Comparison of ENCODE assay signal across 15 cellular contexts in genomic region chrX:119223784-119224183, GRCh38. TPM values are rescaled to one million over a fixed set of nuclear protein-coding genes. Genes with fewer than 3 reads are reported as not detected.
DNase-seq lines count a peak whose midpoint lies in the region; ATAC-seq, FAIRE-seq and TF ChIP-seq lines count a peak whose summit lies in the region.
"Had no signal": no experiment of that assay in that cellular context is flagged by ENCODE, and none has a peak within 500 bp of the region (broad histone marks: within the 10 kb centered on the region; RNA-seq: fewer than 3 reads in every experiment).

No MANE protein-coding gene starts in this region.

- no peak overlapping the region for H3K27ac Mint-ChIP-seq in astrocyte (ENCODE audit: unreplicated experiment)
- H3K27ac Mint-ChIP-seq in activated CD8-positive, alpha-beta T cell treated with anti-CD3 and anti-CD28 coated beads, Interleukin-2, amount 10 ng/mL, durations not matched to agents 7 days and 5 days, result no peak overlapping the region
- H3K27ac Mint-ChIP-seq: B cell; CD8-positive, alpha-beta T cell; HFFc6 had no signal

- no peaks in the 10 kb centered on the region for H3K9me3 ChIP-seq in astrocyte (ENCODE audit: insufficient read depth, low read depth, low read length)
- H3K9me3 ChIP-seq in right lobe of liver, result no peaks in the 10 kb centered on the region

- peaks cover 5% of the 10 kb centered on the region for H3K27me3 Mint-ChIP-seq in astrocyte (ENCODE audit: low read depth, unreplicated experiment)
- peaks cover 20% of the 10 kb centered on the region for H3K27me3 Mint-ChIP-seq in activated CD8-positive, alpha-beta T cell treated with anti-CD3 and anti-CD28 coated beads, Interleukin-2, amount 10 ng/mL, durations not matched to agents 7 days and 5 days (ENCODE audit: low read depth)

- ATAC-seq in left colon (peak; percentile 33), right lobe of liver (peak; percentile 62 to 71 (median 66))
- no peak for ATAC-seq in activated CD8-positive, alpha-beta T cell treated with anti-CD3 and anti-CD28 coated beads, Interleukin-2, amount 10 ng/mL, durations not matched to agents 7 days and 5 days
- ATAC-seq: CD8-positive, alpha-beta T cell; HCT116 had no signal

- H3K4me2 ChIP-seq in astrocyte (ENCODE audit: low read length), result no peak overlapping the region
- H3K4me2 ChIP-seq: BLaER1 treated with 17β-estradiol and CSF1 and Interleukin-3, amounts not matched to agents 10 nM and 100 nM had no signal

- CTCF ChIA-PET in activated CD8-positive, alpha-beta T cell treated with anti-CD3 and anti-CD28 coated beads, Interleukin-2, amount 10 ng/mL, durations not matched to agents 7 days and 5 days (lab: Charles Lee), result no interaction called here

- H3K9me3 Mint-ChIP-seq in astrocyte (ENCODE audit: unreplicated experiment), result no peaks in the 10 kb centered on the region
- H3K9me3 Mint-ChIP-seq in activated CD8-positive, alpha-beta T cell treated with anti-CD3 and anti-CD28 coated beads, Interleukin-2, amount 10 ng/mL, durations not matched to agents 7 days and 5 days (ENCODE audit: insufficient read depth), result no peaks in the 10 kb centered on the region
- H3K9me3 Mint-ChIP-seq: CD8-positive, alpha-beta T cell; HFFc6 had no signal

- no peaks in the 10 kb centered on the region for H3K36me3 ChIP-seq in astrocyte (ENCODE audit: insufficient read depth, low read length)
- no peaks in the 10 kb centered on the region for H3K36me3 ChIP-seq in right lobe of liver
- H3K36me3 ChIP-seq: BLaER1 treated with 17β-estradiol and CSF1 and Interleukin-3, amounts not matched to agents 10 nM and 100 nM had no signal

- peaks cover 6% of the 10 kb centered on the region for H3K4me1 ChIP-seq in astrocyte (ENCODE audit: insufficient read depth, low read length)
- no peaks in the 10 kb centered on the region for H3K4me1 ChIP-seq in right lobe of liver
- H3K4me1 ChIP-seq: BLaER1 treated with 17β-estradiol and CSF1 and Interleukin-3, amounts not matched to agents 10 nM and 100 nM had no signal

- peak; percentile 97 for FAIRE-seq in astrocyte (lab: Jason Lieb, UNC)

- no peak overlapping the region for H3K4me3 Mint-ChIP-seq in astrocyte (ENCODE audit: unreplicated experiment)
- H3K4me3 Mint-ChIP-seq in activated CD8-positive, alpha-beta T cell treated with anti-CD3 and anti-CD28 coated beads, Interleukin-2, amount 10 ng/mL, durations not matched to agents 7 days and 5 days, result no peak overlapping the region
- H3K4me3 Mint-ChIP-seq: B cell; CD8-positive, alpha-beta T cell; HFFc6 had no signal

- intact Hi-C loops in left colon (cut with DNase I, micrococcal nuclease), result no loop called here
- intact Hi-C loops in right lobe of liver (cut with DNase I), result no loop called here

- peaks cover 2% of the 10 kb centered on the region for H3K4me1 Mint-ChIP-seq in astrocyte (ENCODE audit: low read depth, unreplicated experiment)
- H3K4me1 Mint-ChIP-seq in activated CD8-positive, alpha-beta T cell treated with anti-CD3 and anti-CD28 coated beads, Interleukin-2, amount 10 ng/mL, durations not matched to agents 7 days and 5 days (ENCODE audit: low read depth), result no peaks in the 10 kb centered on the region
- H3K4me1 Mint-ChIP-seq: B cell had no signal

- POLR2A ChIA-PET in activated CD8-positive, alpha-beta T cell treated with anti-CD3 and anti-CD28 coated beads, Interleukin-2, amount 10 ng/mL, durations not matched to agents 7 days and 5 days (lab: Charles Lee), result no interaction called here

- TF ChIP-seq CTCF in astrocyte (IDR thresholded peaks at IDR 0.05; ENCODE audit: insufficient read depth, low read depth, low read length), result no peak
- no peak for TF ChIP-seq CTCF in right lobe of liver (IDR thresholded peaks at IDR 0.05)

- no peaks in the 10 kb centered on the region for H3K79me2 ChIP-seq in astrocyte (ENCODE audit: insufficient read depth, low read length)

- TF ChIP-seq POLR2A in right lobe of liver (IDR thresholded peaks at IDR 0.05), result no peak

- H2AFZ ChIP-seq in astrocyte (ENCODE audit: low read depth, low read length), result no peak overlapping the region

- H4K20me1 ChIP-seq in astrocyte (ENCODE audit: insufficient read depth, low read length), result no peaks in the 10 kb centered on the region
- H4K20me1 ChIP-seq: BLaER1 treated with 17β-estradiol and CSF1 and Interleukin-3, amounts not matched to agents 10 nM and 100 nM had no signal

- H3K27me3 ChIP-seq in astrocyte (ENCODE audit: insufficient read depth, low read length), result no peaks in the 10 kb centered on the region
- H3K27me3 ChIP-seq in right lobe of liver, result peaks cover 0 to 5% of the 10 kb centered on the region in 2 donors
- H3K27me3 ChIP-seq: BLaER1 treated with 17β-estradiol and CSF1 and Interleukin-3, amounts not matched to agents 10 nM and 100 nM had no signal

- H3K27ac ChIP-seq in astrocyte (ENCODE audit: low read depth, low read length) (no peak overlapping the region), right lobe of liver (peak overlapping the region in 1 of 3 donors; percentile 27)
- H3K27ac ChIP-seq: BLaER1 treated with 17β-estradiol and CSF1 and Interleukin-3, amounts not matched to agents 10 nM and 100 nM had no signal

- DNase-seq in astrocyte (ENCODE audit: low read depth) (no peak), left colon (no peak), right lobe of liver (no peak), Kasumi-1 (lab: John Stamatoyannopoulos, UW) (no peak), cortex of kidney (lab: John Stamatoyannopoulos, UW) (no peak)
- DNase-seq in activated CD8-positive, alpha-beta T cell treated with anti-CD3 and anti-CD28 coated beads, Interleukin-2, amount 10 ng/mL, durations not matched to agents 7 days and 5 days, result no peak
- DNase-seq: Calu3; CD8-positive, alpha-beta T cell; DMS79 treated with DMSO at 0.1 percent for 48 hours; GF-D8; GOT3; HFFc6 had no signal

- no peak overlapping the region for H3K4me3 ChIP-seq in astrocyte (ENCODE audit: insufficient read depth, low read depth, low read length)
- H3K4me3 ChIP-seq in right lobe of liver, result no peak overlapping the region
- H3K4me3 ChIP-seq: BLaER1 treated with 17β-estradiol and CSF1 and Interleukin-3, amounts not matched to agents 10 nM and 100 nM had no signal

- no peak overlapping the region for H3K9ac ChIP-seq in astrocyte (ENCODE audit: low read length)
- H3K9ac ChIP-seq: BLaER1 treated with 17β-estradiol and CSF1 and Interleukin-3, amounts not matched to agents 10 nM and 100 nM had no signal

- H3K36me3 Mint-ChIP-seq in astrocyte (ENCODE audit: low read depth, unreplicated experiment), result no peaks in the 10 kb centered on the region
- no peaks in the 10 kb centered on the region for H3K36me3 Mint-ChIP-seq in activated CD8-positive, alpha-beta T cell treated with anti-CD3 and anti-CD28 coated beads, Interleukin-2, amount 10 ng/mL, durations not matched to agents 7 days and 5 days (ENCODE audit: low read depth)
- H3K36me3 Mint-ChIP-seq: CD8-positive, alpha-beta T cell had no signal

RNA-seq across cellular contexts. Expression of gene PGRMC1, which starts 12.3 kb away (rescaled TPM):
- total RNA-seq in astrocyte, result 118 and 120 TPM in 2 replicates
- total RNA-seq in left colon, result 100 to 1,000 TPM; 122 to 128 TPM
- total RNA-seq in right lobe of liver, result 100 to 1,000 TPM; 182 to 455 (median 239) TPM
- total RNA-seq in activated CD8-positive, alpha-beta T cell treated with anti-CD3 and anti-CD28 coated beads, Interleukin-2, amount 10 ng/mL, durations not matched to agents 7 days and 5 days, result 10 to 100 TPM; 28.7 to 30.3 TPM
